In genomic region chr12:50221228-50222008, GRCh38 we compare ENCODE assay signal across 8 cellular contexts. TPM values are rescaled to one million over a fixed set of nuclear protein-coding genes. Genes with fewer than 3 reads are reported as not detected.
DNase-seq lines count a peak whose midpoint lies in the region; ATAC-seq and TF ChIP-seq lines count a peak whose summit lies in the region.

No MANE protein-coding gene starts in this region.

- H3K36me3 ChIP-seq in mesodermal cell (ENCODE audit: control insufficient read depth, insufficient read depth, low read length): peaks cover 12% of the 10 kb centered on the region

- TF ChIP-seq CTCF in AG09319 (IDR thresholded peaks at IDR 0.05; ENCODE audit: low read depth, low read length) (no peak), coronary artery (IDR thresholded peaks at IDR 0.05) (no peak)

- H3K27ac ChIP-seq in coronary artery (peak overlapping the region; percentile 82 to 91), mesodermal cell (ENCODE audit: low read depth, low read length, severe bottlenecking) (peak overlapping the region; percentile 90)

- DNase-seq in AG09319 (ENCODE audit: extremely low read depth, low read depth) (peak; percentile 95), NCI-H446 treated with DMSO at 0.1 percent for 48 hours (lab: John Stamatoyannopoulos, UW) (peak; percentile 64), coronary artery (ENCODE audit: low spot score) (no peak), posterior vena cava (ENCODE audit: low spot score) (no peak)
- no peak for DNase-seq in activated CD4-positive, CD25-positive, alpha-beta regulatory T cell treated with anti-CD3 and anti-CD28 coated beads, Interleukin-2, amount 50 U/mL, for 72 hours

- TF ChIP-seq POLR2A in GM19099 (IDR thresholded peaks at IDR 0.05; ENCODE audit: extremely low read depth, insufficient read length, low read depth): peak; percentile 71

- H3K4me3 ChIP-seq in coronary artery (peak overlapping the region; percentile 75), mesodermal cell (ENCODE audit: extremely low read depth, insufficient read depth, low read length, poor library complexity, severe bottlenecking) (peak overlapping the region; percentile 68)

- no peak for ATAC-seq in HG03378 (IDR thresholded peaks at IDR 0.05; ENCODE audit: unreplicated experiment)

- intact Hi-C loops in posterior vena cava (cut with DNase I): loop anchor here in 1 of 2 donors (10.0 kb wide), 2 partner anchors 63 to 93 kb away; partner anchors contain the start of gene LIMA1

- H3K9me3 ChIP-seq in mesodermal cell (ENCODE audit: control insufficient read depth, low read length): no peaks in the 10 kb centered on the region

- 0 to 3% methylated on average over 5 to 7 of the region's 9 CpGs for WGBS in mesodermal cell (ENCODE audit: insufficient coverage in 2 of 2), 2 experiments

- H3K4me1 ChIP-seq in mesodermal cell (ENCODE audit: control insufficient read depth, insufficient read depth, low read length, poor library complexity, severe bottlenecking): no peaks in the 10 kb centered on the region

RNA-seq across cellular contexts. Expression of gene CERS5, which starts 54.2 kb away (rescaled TPM):
- 45.0 TPM for polyA plus RNA-seq in mesodermal cell (2013, experiment 1 of 2)
- polyA plus RNA-seq in mesodermal cell (2013, experiment 2 of 2): 42.5 TPM
- total RNA-seq in posterior vena cava: 10 to 100 TPM; 43.3 to 44.0 TPM

Comparison
In these comparisons a context has a peak if more than half of its experiments do, and no peak if none do; other contexts are left out.
1. DNase-seq: peak in AG09319 (single experiment) and NCI-H446 treated with DMSO at 0.1 percent for 48 hours (single experiment); none in coronary artery (single experiment), activated CD4-positive, CD25-positive, alpha-beta regulatory T cell treated with anti-CD3 and anti-CD28 coated beads, Interleukin-2, amount 50 U/mL, for 72 hours (single experiment) and posterior vena cava (single experiment).